Comparison of ENCODE assay signal across 20 cellular contexts in the genomic region with DNA sequence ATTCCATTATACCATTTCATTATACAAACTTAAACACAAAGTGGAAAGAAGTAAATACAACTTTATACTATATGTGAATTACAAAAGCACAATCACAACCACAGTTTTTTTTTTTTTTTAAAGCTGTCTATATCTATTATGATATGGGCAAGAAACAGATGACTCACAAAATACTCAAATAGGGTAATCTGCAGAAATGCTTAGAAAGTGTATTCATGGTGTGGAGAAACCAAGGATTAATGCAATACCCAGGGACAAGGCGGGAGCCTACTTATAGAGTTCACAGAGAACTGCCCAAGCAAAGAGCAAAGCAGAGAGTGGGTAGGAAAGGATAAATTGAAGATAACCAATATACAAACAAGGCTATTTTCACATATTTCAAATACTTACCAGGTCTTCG.
DNase-seq lines count a peak whose midpoint lies in the region; TF ChIP-seq lines count a peak whose summit lies in the region.
"Had no signal": no experiment of that assay in that cellular context is flagged by ENCODE, and none has a peak within 500 bp of the region (broad histone marks: within the 10 kb centered on the region; RNA-seq: fewer than 3 reads in every experiment).

No MANE protein-coding gene starts in this region.

- no peak overlapping the region for H2AFZ ChIP-seq in mammary epithelial cell (ENCODE audit: low read depth, low read length)
- H2AFZ ChIP-seq in smooth muscle cell (ENCODE audit: low read depth) = no peak overlapping the region

- in situ Hi-C loops in mammary epithelial cell (cut with MboI; ENCODE audit: low sequenced_read_pairs in 2 of 2) = no loop called here

- H3K27ac Mint-ChIP-seq in MCF 10A (ENCODE audit: low read depth, unreplicated experiment) = no peak overlapping the region
- no peak overlapping the region for H3K27ac Mint-ChIP-seq in CD8-positive, alpha-beta memory T cell
- H3K27ac Mint-ChIP-seq: CD14-positive monocyte; CD4-positive, alpha-beta T cell had no signal

- BruUV-seq in MCF 10A (replicated peaks; lab: Mats Ljungman, UMichigan) = no TSS peak
- BruUV-seq in mammary epithelial cell (replicated peaks; lab: Mats Ljungman, UMichigan) = no TSS peak

- intact Hi-C loops in MCF 10A (cut with micrococcal nuclease) (no loop called here), mammary epithelial cell (cut with micrococcal nuclease) (no loop called here)

- no peaks in the 10 kb centered on the region for H3K36me3 ChIP-seq in mammary epithelial cell (ENCODE audit: insufficient read depth, low read length)
- H3K36me3 ChIP-seq in smooth muscle cell (ENCODE audit: low read depth) = no peaks in the 10 kb centered on the region
- H3K36me3 ChIP-seq in CD8-positive, alpha-beta memory T cell (ENCODE audit: insufficient read depth, low read length) = no peaks in the 10 kb centered on the region
- H3K36me3 ChIP-seq: BE2C; BLaER1 treated with 17β-estradiol and CSF1 and Interleukin-3, amounts not matched to agents 10 nM and 100 nM had no signal

- H3K79me2 ChIP-seq in mammary epithelial cell (ENCODE audit: insufficient read depth, low read length) = no peaks in the 10 kb centered on the region
- H3K79me2 ChIP-seq in smooth muscle cell (ENCODE audit: low read depth) = no peaks in the 10 kb centered on the region

- no peak overlapping the region for H3K4me3 Mint-ChIP-seq in MCF 10A (ENCODE audit: unreplicated experiment)
- H3K4me3 Mint-ChIP-seq in CD8-positive, alpha-beta memory T cell = no peak overlapping the region
- H3K4me3 Mint-ChIP-seq: CD14-positive monocyte; CD4-positive, alpha-beta T cell had no signal

- no peaks in the 10 kb centered on the region for H3K9me3 Mint-ChIP-seq in MCF 10A (ENCODE audit: unreplicated experiment)
- H3K9me3 Mint-ChIP-seq in CD8-positive, alpha-beta memory T cell = peaks cover 7 to 11% (median 9%) of the 10 kb centered on the region in 5 donors
- H3K9me3 Mint-ChIP-seq: CD4-positive, alpha-beta T cell had no signal

- POLR2A ChIA-PET in MCF 10A (lab: Yijun Ruan, JAX) (no interaction called here), RWPE1 (lab: Yijun Ruan, JAX; ENCODE audit: low non-redundant PET) (no interaction called here)
- POLR2A ChIA-PET in CD8-positive, alpha-beta memory T cell (lab: Charles Lee) = no interaction called here

- H3K27me3 Mint-ChIP-seq in MCF 10A (ENCODE audit: insufficient read depth, unreplicated experiment) = no peaks in the 10 kb centered on the region
- H3K27me3 Mint-ChIP-seq in CD8-positive, alpha-beta memory T cell = no peaks in the 10 kb centered on the region
- H3K27me3 Mint-ChIP-seq: CD4-positive, alpha-beta T cell had no signal

- CTCF ChIA-PET in MCF 10A (lab: Yijun Ruan, JAX) = interaction anchor here (0.7 kb wide), 1 partner anchor 8 kb away, joined by 3 read pairs; no protein-coding TSS in a partner anchor
- CTCF ChIA-PET in mammary epithelial cell (lab: Charles Lee; ENCODE audit: low non-redundant PET) = no interaction called here
- CTCF ChIA-PET in CD8-positive, alpha-beta memory T cell (lab: Charles Lee) = no interaction called here
- CTCF ChIA-PET in RWPE1 (lab: Yijun Ruan, JAX) = no interaction called here

- H3K27me3 ChIP-seq in mammary epithelial cell (ENCODE audit: insufficient read depth, low read length) = no peaks in the 10 kb centered on the region
- peaks cover 6% of the 10 kb centered on the region for H3K27me3 ChIP-seq in smooth muscle cell (ENCODE audit: low read depth)
- no peaks in the 10 kb centered on the region for H3K27me3 ChIP-seq in CD8-positive, alpha-beta memory T cell (ENCODE audit: insufficient read depth, low read length, poor library complexity, severe bottlenecking)
- H3K27me3 ChIP-seq: BE2C; BLaER1 treated with 17β-estradiol and CSF1 and Interleukin-3, amounts not matched to agents 10 nM and 100 nM had no signal

- H3K36me3 Mint-ChIP-seq in MCF 10A (ENCODE audit: insufficient read depth, unreplicated experiment) = no peaks in the 10 kb centered on the region
- H3K36me3 Mint-ChIP-seq in CD8-positive, alpha-beta memory T cell = peaks cover 0 to 4% (median 0%) of the 10 kb centered on the region in 3 donors
- H3K36me3 Mint-ChIP-seq: CD14-positive monocyte had no signal

- H3K4me3 ChIP-seq in mammary epithelial cell (replicated peaks in 1 of 3; ENCODE audit: insufficient read depth in 1 of 3, low read depth in 2 of 3, low read length in 3 of 3) (no peak overlapping the region), fibroblast of mammary gland (ENCODE audit: control insufficient read depth, low read depth, low read length) (no peak overlapping the region), retinal pigment epithelial cell (ENCODE audit: low read length) (no peak overlapping the region), smooth muscle cell (no peak overlapping the region)
- no peak overlapping the region for H3K4me3 ChIP-seq in CD8-positive, alpha-beta memory T cell (ENCODE audit: low read length)
- H3K4me3 ChIP-seq: BLaER1 treated with 17β-estradiol and CSF1 and Interleukin-3, amounts not matched to agents 10 nM and 100 nM had no signal

- DNase-seq in MCF 10A (ENCODE audit: unreplicated experiment) = peak; percentile 5
- DNase-seq in mammary epithelial cell = no peak
- peak; percentile 10 for DNase-seq in fibroblast of mammary gland (ENCODE audit: low read depth)
- peak; percentile 90 for DNase-seq in retinal pigment epithelial cell (ENCODE audit: low read depth)
- DNase-seq in smooth muscle cell (lab: John Stamatoyannopoulos, UW; ENCODE audit: unreplicated experiment) = no peak
- DNase-seq in MV-4-11 (lab: John Stamatoyannopoulos, UW) = no peak
- no peak for DNase-seq in CD8-positive, alpha-beta memory T cell
- no peak for DNase-seq in RWPE1 (ENCODE audit: low spot score)
- DNase-seq: AML-193; BE2C; Calu3; CD4-positive, alpha-beta T cell; COR-L47; DMS53; DMS79 treated with DMSO at 0.1 percent for 48 hours; GF-D8; H7 had no signal

- H3K4me2 ChIP-seq in mammary epithelial cell (ENCODE audit: insufficient read depth, low read depth, low read length) (no peak overlapping the region), smooth muscle cell (peak overlapping the region; percentile 77)
- H3K4me2 ChIP-seq: BLaER1 treated with 17β-estradiol and CSF1 and Interleukin-3, amounts not matched to agents 10 nM and 100 nM had no signal

- 87% methylated on average over 2 of the region's 2 CpGs for WGBS in mammary epithelial cell (ENCODE audit: low coverage, missing lambda C conversion rate)
- WGBS in smooth muscle cell (ENCODE audit: low lambda C conversion rate) = 45% methylated on average over 2 of the region's 2 CpGs

- peaks cover 6% of the 10 kb centered on the region for H3K4me1 Mint-ChIP-seq in MCF 10A (ENCODE audit: insufficient read depth, unreplicated experiment)
- no peaks in the 10 kb centered on the region for H3K4me1 Mint-ChIP-seq in CD8-positive, alpha-beta memory T cell
- H3K4me1 Mint-ChIP-seq: CD14-positive monocyte had no signal

- H3K9me3 ChIP-seq in mammary epithelial cell (replicated peaks; ENCODE audit: insufficient read depth, low read length) (no peaks in the 10 kb centered on the region), smooth muscle cell (replicated peaks; ENCODE audit: low read depth) (no peaks in the 10 kb centered on the region)
- H3K9me3 ChIP-seq in CD8-positive, alpha-beta memory T cell (ENCODE audit: low read length) = no peaks in the 10 kb centered on the region
- H3K9me3 ChIP-seq: BE2C; BLaER1 treated with 17β-estradiol and CSF1 and Interleukin-3, amounts not matched to agents 10 nM and 100 nM had no signal

- TF ChIP-seq CTCF in MCF 10A (IDR thresholded peaks at IDR 0.05; ENCODE audit: unreplicated experiment) (no peak), mammary epithelial cell (conservative IDR thresholded peaks at IDR 0.05 in 1 of 2, IDR thresholded peaks at IDR 0.05 in 1 of 2; ENCODE audit: extremely low read depth in 1 of 2, insufficient read depth in 1 of 2, low read depth in 1 of 2, low read length in 2 of 2) (no peak), fibroblast of mammary gland (conservative IDR thresholded peaks at IDR 0.05; ENCODE audit: control insufficient read depth, insufficient read depth, low read depth, low read length) (no peak), retinal pigment epithelial cell (conservative IDR thresholded peaks at IDR 0.05; ENCODE audit: low read depth, low read length) (no peak), smooth muscle cell (IDR thresholded peaks at IDR 0.05; ENCODE audit: borderline replicate concordance, insufficient read depth, poor library complexity, severe bottlenecking) (no peak), RWPE1 (conservative IDR thresholded peaks at IDR 0.05; ENCODE audit: low read depth) (no peak)

- dilution Hi-C loops in mammary epithelial cell (cut with HindIII; ENCODE audit: low sequenced_read_pairs) = no loop called here

- H3K9ac ChIP-seq in mammary epithelial cell (ENCODE audit: insufficient read depth, low read length) = no peak overlapping the region
- H3K9ac ChIP-seq in smooth muscle cell (ENCODE audit: low read depth) = no peak overlapping the region
- H3K9ac ChIP-seq: BLaER1 treated with 17β-estradiol and CSF1 and Interleukin-3, amounts not matched to agents 10 nM and 100 nM had no signal

- H3K27ac ChIP-seq in mammary epithelial cell (ENCODE audit: insufficient read depth, low read depth, low read length) = no peak overlapping the region
- peak overlapping the region; percentile 55 for H3K27ac ChIP-seq in smooth muscle cell (ENCODE audit: low read depth)
- H3K27ac ChIP-seq in CD8-positive, alpha-beta memory T cell (ENCODE audit: low read depth, low read length) = no peak overlapping the region
- H3K27ac ChIP-seq in RWPE1 = no peak overlapping the region
- H3K27ac ChIP-seq: 22Rv1; BLaER1 treated with 17β-estradiol and CSF1 and Interleukin-3, amounts not matched to agents 10 nM and 100 nM had no signal

- H3K4me1 ChIP-seq in mammary epithelial cell (ENCODE audit: insufficient read depth, low read length) = no peaks in the 10 kb centered on the region
- peaks cover 7% of the 10 kb centered on the region for H3K4me1 ChIP-seq in smooth muscle cell (ENCODE audit: low read depth)
- H3K4me1 ChIP-seq in CD8-positive, alpha-beta memory T cell (ENCODE audit: insufficient read depth, low read length) = no peaks in the 10 kb centered on the region
- H3K4me1 ChIP-seq: BLaER1 treated with 17β-estradiol and CSF1 and Interleukin-3, amounts not matched to agents 10 nM and 100 nM had no signal

- H4K20me1 ChIP-seq in mammary epithelial cell (ENCODE audit: insufficient read depth, low read length) (no peaks in the 10 kb centered on the region), smooth muscle cell (ENCODE audit: low read depth) (no peaks in the 10 kb centered on the region)
- H4K20me1 ChIP-seq: BLaER1 treated with 17β-estradiol and CSF1 and Interleukin-3, amounts not matched to agents 10 nM and 100 nM had no signal

- H3F3A ChIP-seq in smooth muscle cell (ENCODE audit: low read depth) = no peaks in the 10 kb centered on the region

Comparison
In these comparisons a context has a peak if more than half of its experiments do, and no peak if none do; other contexts are left out.
1. DNase-seq: peak in MCF 10A (single experiment), fibroblast of mammary gland (single experiment) and retinal pigment epithelial cell (single experiment); none in mammary epithelial cell (single experiment), smooth muscle cell (single experiment), MV-4-11 (single experiment), CD8-positive, alpha-beta memory T cell (0 of 5) and RWPE1 (single experiment).